In genomic region chr2:6730821-6731220, GRCh38 we compare ENCODE assay signal across 29 cellular contexts.
"Had no signal": no experiment of that assay in that cellular context is flagged by ENCODE, and none has a peak within 500 bp of the region (broad histone marks: within the 10 kb centered on the region; RNA-seq: fewer than 3 reads in every experiment).

No MANE protein-coding gene starts in this region.

- H3K9me3 Mint-ChIP-seq: activated B cell treated with CpG ODN at 0.5 μM for 24 hours; activated CD4-positive, alpha-beta memory T cell treated with anti-CD3 and anti-CD28 coated beads for 36 hours; activated naive CD4-positive, alpha-beta T cell treated with anti-CD3 and anti-CD28 coated beads for 36 hours; activated naive CD4-positive, alpha-beta T cell treated with anti-CD3 and anti-CD28 coated beads, Interleukin-2, amount 50 U/mL, for 72 hours; activated T-cell treated with anti-CD3 and anti-CD28 coated beads, Interleukin-2, amount 50 U/mL, for 4 hours; activated T-helper 1 cell treated with anti-CD3 and anti-CD28 coated beads, Interleukin-12 subunit alpha, Interleukin-12 subunit beta, Interleukin-2, Interleukin-4 antibody, amounts not matched to agents 30 ng/mL and 10 ng/mL and 1 ng/mL, durations not matched to agents 14 hours and 24 hours and 36 hours had no signal

- DNase-seq: activated B cell treated with CpG ODN at 0.5 μM for 24 hours; activated CD4-positive, alpha-beta memory T cell treated with anti-CD3 and anti-CD28 coated beads for 36 hours; activated CD4-positive, alpha-beta T cell treated with anti-CD3 and anti-CD28 coated beads for 4 hours; activated CD4-positive, alpha-beta T cell treated with anti-CD3 and anti-CD28 coated beads, Interleukin-2, amount 50 U/mL, for 1 hour; activated CD4-positive, CD25-positive, alpha-beta regulatory T cell treated with anti-CD3 and anti-CD28 coated beads, Interleukin-2, amount 50 U/mL, for 72 hours; activated CD8-positive, alpha-beta memory T cell treated with anti-CD3 and anti-CD28 coated beads, Interleukin-2, amount 50 U/mL, for 4 hours; activated gamma-delta T cell treated with Interleukin-2 at 50 U/mL for 16 hours; activated naive CD4-positive, alpha-beta T cell treated with anti-CD3 and anti-CD28 coated beads for 36 hours; activated T-cell treated with anti-CD3 and anti-CD28 coated beads for 4 hours; activated T-cell treated with anti-CD3 and anti-CD28 coated beads, Interleukin-2, amount 50 U/mL, for 4 hours; adrenal gland; central memory CD4-positive, alpha-beta T cell; Karpas-422; NCI-H1105; NCI-H1417 treated with DMSO at 0.1 percent for 48 hours; NCI-H187 treated with DMSO at 0.1 percent for 48 hours; NCI-H2081; NCI-H2171 treated with DMSO at 0.1 percent for 48 hours; NCI-H345; NCI-H524 treated with DMSO at 0.1 percent for 48 hours; Peyer's patch; Right ventricle myocardium superior; SW 1271; T-helper 1 cell; T-helper 2 cell; T-helper 9 cell had no signal

- ATAC-seq: activated naive CD4-positive, alpha-beta T cell treated with anti-CD3 and anti-CD28 coated beads, Interleukin-2, amount 50 U/mL, for 72 hours; activated T-cell treated with anti-CD3 and anti-CD28 coated beads, Interleukin-2, amount 50 U/mL, for 4 hours had no signal

- H3K27ac Mint-ChIP-seq: activated B cell treated with CpG ODN at 0.5 μM for 24 hours; activated CD4-positive, alpha-beta memory T cell treated with anti-CD3 and anti-CD28 coated beads for 36 hours; activated naive CD4-positive, alpha-beta T cell treated with anti-CD3 and anti-CD28 coated beads for 36 hours; activated naive CD4-positive, alpha-beta T cell treated with anti-CD3 and anti-CD28 coated beads, Interleukin-2, amount 50 U/mL, for 72 hours; activated T-helper 1 cell treated with anti-CD3 and anti-CD28 coated beads, Interleukin-12 subunit alpha, Interleukin-12 subunit beta, Interleukin-2, Interleukin-4 antibody, amounts not matched to agents 30 ng/mL and 10 ng/mL and 1 ng/mL, durations not matched to agents 14 hours and 24 hours and 36 hours had no signal

- H3K4me3 Mint-ChIP-seq: activated B cell treated with CpG ODN at 0.5 μM for 24 hours; activated CD4-positive, alpha-beta memory T cell treated with anti-CD3 and anti-CD28 coated beads for 36 hours; activated naive CD4-positive, alpha-beta T cell treated with anti-CD3 and anti-CD28 coated beads for 36 hours; activated T-cell treated with anti-CD3 and anti-CD28 coated beads, Interleukin-2, amount 50 U/mL, for 4 hours; activated T-helper 1 cell treated with anti-CD3 and anti-CD28 coated beads, Interleukin-12 subunit alpha, Interleukin-12 subunit beta, Interleukin-2, Interleukin-4 antibody, amounts not matched to agents 30 ng/mL and 10 ng/mL and 1 ng/mL, durations not matched to agents 14 hours and 24 hours and 36 hours had no signal

- H3K27me3 Mint-ChIP-seq: activated CD4-positive, alpha-beta memory T cell treated with anti-CD3 and anti-CD28 coated beads for 36 hours had no signal

- H3K4me1 Mint-ChIP-seq: activated B cell treated with CpG ODN at 0.5 μM for 24 hours had no signal

- H3K36me3 Mint-ChIP-seq: activated CD4-positive, alpha-beta memory T cell treated with anti-CD3 and anti-CD28 coated beads for 36 hours; activated naive CD4-positive, alpha-beta T cell treated with anti-CD3 and anti-CD28 coated beads, Interleukin-2, amount 50 U/mL, for 72 hours; brain had no signal
